9 cellular contexts compared by ENCODE assay signal in the genomic region with DNA sequence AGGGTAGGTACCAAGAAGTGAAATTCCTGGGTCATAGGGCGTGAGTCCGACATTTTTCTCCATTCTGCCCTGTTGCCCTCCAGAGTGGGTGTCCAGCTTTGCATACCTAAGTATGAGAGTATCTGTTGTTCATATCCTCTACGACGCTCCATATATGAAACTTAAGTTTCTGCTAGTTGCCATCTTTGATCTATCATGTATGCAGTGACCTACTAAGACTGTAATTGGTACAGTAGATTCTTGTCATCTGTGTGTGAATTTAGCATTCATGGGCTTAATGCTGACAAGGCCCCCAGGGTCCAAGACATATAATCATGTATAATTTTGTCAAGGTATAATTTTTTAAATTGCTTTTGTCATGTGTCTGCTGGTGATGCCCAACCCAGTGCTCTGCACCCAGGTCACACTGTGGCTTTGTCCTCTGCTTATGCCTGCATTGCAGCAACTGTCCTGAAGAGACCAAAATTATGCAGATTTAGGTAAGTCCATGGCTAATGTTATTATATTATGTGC. TPM values are rescaled to one million over a fixed set of nuclear protein-coding genes. Genes with fewer than 3 reads are reported as not detected.
DNase-seq lines count a peak whose midpoint lies in the region; ATAC-seq and TF ChIP-seq lines count a peak whose summit lies in the region.
"Had no signal": no experiment of that assay in that cellular context is flagged by ENCODE, and none has a peak within 500 bp of the region (broad histone marks: within the 10 kb centered on the region; RNA-seq: fewer than 3 reads in every experiment).

No MANE protein-coding gene starts in this region.

- 34 to 76% (median 50%) methylated on average over 4 of the region's 4 CpGs for WGBS in psoas muscle, 3 donors

- intact Hi-C loops in psoas muscle (cut with DNase I): no loop called here

- peaks cover 3 to 100% of the 10 kb centered on the region in 2 donors for H3K36me3 ChIP-seq in psoas muscle (ENCODE audit: insufficient read depth in 1 of 2, low read depth in 1 of 2)

- H3K4me3 ChIP-seq in epithelial cell of proximal tubule (ENCODE audit: low read depth, low read length): peak overlapping the region; percentile 6
- peak overlapping the region; percentile 86 for H3K4me3 ChIP-seq in psoas muscle

- no peaks in the 10 kb centered on the region for H3K9me3 ChIP-seq in psoas muscle

- H3K27me3 ChIP-seq in psoas muscle (ENCODE audit: insufficient read depth in 3 of 3, low read length in 2 of 3): no peaks in the 10 kb centered on the region

- DNase-seq in ELR (ENCODE audit: low read depth) (peak; percentile 13), RPMI8226 (peak; percentile 12), epithelial cell of proximal tubule (ENCODE audit: low read depth) (no peak), psoas muscle (no peak), AG08395 (ENCODE audit: low spot score) (no peak), COLO829 (ENCODE audit: low spot score) (no peak)
- DNase-seq: anterior cingulate cortex had no signal

- peaks cover 78% of the 10 kb centered on the region for H3K4me1 ChIP-seq in psoas muscle

- TF ChIP-seq CTCF in epithelial cell of proximal tubule (conservative IDR thresholded peaks at IDR 0.05; ENCODE audit: low read depth, low read length) (no peak), psoas muscle (IDR thresholded peaks at IDR 0.05) (no peak)

- peak overlapping the region; percentile 100 for H3K27ac ChIP-seq in psoas muscle

- ATAC-seq in psoas muscle (no peak), HG03108 (IDR thresholded peaks at IDR 0.05; ENCODE audit: unreplicated experiment) (no peak), HG02884 (IDR thresholded peaks at IDR 0.05; ENCODE audit: unreplicated experiment) (no peak)

RNA-seq across cellular contexts. Expression of a gene that starts 12.1 kb away (rescaled TPM):
- total RNA-seq in epithelial cell of proximal tubule (6.4 and 27.0 TPM in 2 replicates), psoas muscle (1,000 to 10,000 TPM in 1 of 4 donors, 100 to 1,000 TPM in 3; 517 to 1,759 (median 646) TPM)
- polyA plus RNA-seq in psoas muscle: 100 to 1,000 TPM; 474 to 758 (median 716) TPM

RNA-seq across cellular contexts. Expression of a gene that starts 48.3 kb away (rescaled TPM):
- 43.5 and 49.5 TPM in 2 replicates for total RNA-seq in epithelial cell of proximal tubule
- total RNA-seq in psoas muscle: 10 to 100 TPM in 3 of 4 donors, 1 to 10 TPM in 1; 7.4 to 27.7 (median 13.9) TPM
- polyA plus RNA-seq in psoas muscle: 10 to 100 TPM; 10.6 to 20.8 (median 12.9) TPM

RNA-seq across cellular contexts. Expression of a gene that starts 52.3 kb away (rescaled TPM):
- total RNA-seq in epithelial cell of proximal tubule (0.29 and 1.2 TPM in 2 replicates), psoas muscle (1 to 10 TPM; 5.7 to 8.8 (median 7.2) TPM)
- 10 to 100 TPM in 1 of 3 donors, 1 to 10 TPM in 2; 3.7 to 18.5 (median 6.1) TPM for polyA plus RNA-seq in psoas muscle

Comparison
In these comparisons a context has a peak if more than half of its experiments do, and no peak if none do; other contexts are left out.
1. DNase-seq: peak in ELR (single experiment) and RPMI8226 (single experiment); none in epithelial cell of proximal tubule (single experiment), psoas muscle (0 of 2), AG08395 (single experiment) and COLO829 (single experiment).
2. RNA of a gene that starts 12.1 kb away (total RNA-seq): 517 to 1,759 TPM in psoas muscle; 6.4 to 27.0 TPM in epithelial cell of proximal tubule; every median in the first group is over 10 times any median in the second.